ENCODE assay signal across 17 cellular contexts in genomic region chr3:97037294-97037943, GRCh38.
"Had no signal": no experiment of that assay in that cellular context is flagged by ENCODE, and none has a peak within 500 bp of the region (broad histone marks: within the 10 kb centered on the region; RNA-seq: fewer than 3 reads in every experiment).

No MANE protein-coding gene starts in this region.

- H3K4me1 ChIP-seq: colonic mucosa, thyroid gland had no signal

- ATAC-seq: activated CD8-positive, alpha-beta T cell treated with anti-CD3 and anti-CD28 coated beads for 36 hours; activated naive CD4-positive, alpha-beta T cell treated with anti-CD3 and anti-CD28 coated beads, Interleukin-2, amount 50 U/mL, for 72 hours; natural killer cell; stimulated activated memory B cell treated with anti-CD40 and anti-IgM and Interleukin-4, amounts not matched to agents 10 μg/mL and 1 μg/mL and 100 μg/mL, for 72 hours; WTC11 had no signal

- DNase-seq: activated CD4-positive, alpha-beta T cell treated with anti-CD3 and anti-CD28 coated beads for 48 hours; activated CD8-positive, alpha-beta T cell treated with anti-CD3 and anti-CD28 coated beads for 36 hours; activated gamma-delta T cell; activated T-cell treated with anti-CD3 and anti-CD28 coated beads, Interleukin-2, amount 50 U/mL, for 48 hours; colonic mucosa; effector CD4-positive, alpha-beta T cell; foreskin melanocyte; head of caudate nucleus; immature natural killer cell; natural killer cell; retina; stimulated activated CD4-positive, alpha-beta T cell treated with anti-CD3 and anti-CD28 coated beads, Interleukin-2, amount 100 ng/mL, for 48 hours; thyroid gland had no signal

- H3K27me3 ChIP-seq: colonic mucosa, thyroid gland had no signal

- H3K36me3 ChIP-seq: colonic mucosa, thyroid gland had no signal

- H3K9me3 ChIP-seq: colonic mucosa, thyroid gland had no signal

- H3K27ac ChIP-seq: colonic mucosa, thyroid gland had no signal

- FAIRE-seq: endothelial cell of umbilical vein had no signal

- H3K4me3 ChIP-seq: colonic mucosa, thyroid gland had no signal
